In the genomic region with DNA sequence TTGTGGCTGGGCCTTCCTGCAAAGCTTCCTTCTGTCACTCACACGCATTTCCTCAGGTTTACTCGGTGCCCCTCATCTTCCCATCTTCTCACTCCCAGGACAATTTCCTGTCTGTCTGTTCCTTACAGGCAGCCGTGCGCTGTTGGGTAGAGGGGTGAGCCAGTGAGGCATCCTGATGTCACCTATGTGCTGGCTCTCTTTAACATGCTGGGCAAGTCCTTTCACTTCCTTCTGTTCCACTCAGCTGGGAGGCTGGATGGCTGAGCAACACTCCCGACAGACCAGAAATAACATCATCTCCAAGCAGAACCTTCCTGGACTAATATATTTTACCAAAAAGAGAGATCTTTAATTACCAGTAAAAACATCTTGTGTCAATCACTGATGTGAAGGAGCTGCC, we compare ENCODE assay signal across 28 cellular contexts.
"Had no signal": no experiment of that assay in that cellular context is flagged by ENCODE, and none has a peak within 500 bp of the region (broad histone marks: within the 10 kb centered on the region; RNA-seq: fewer than 3 reads in every experiment).

No MANE protein-coding gene starts in this region.

- H3K27ac ChIP-seq: breast epithelium, colonic mucosa, heart left ventricle, parathyroid adenoma, psoas muscle, stomach, thyroid gland, upper lobe of left lung, vagina had no signal

- H3K79me2 ChIP-seq: parathyroid adenoma had no signal

- DNase-seq: activated B cell treated with CpG ODN at 0.5 μM for 24 hours; activated CD4-positive, alpha-beta T cell treated with anti-CD3 and anti-CD28 coated beads, Interleukin-2, amount 50 U/mL, for 1 hour; activated CD8-positive, alpha-beta T cell treated with anti-CD3 and anti-CD28 coated beads for 36 hours; activated naive CD8-positive, alpha-beta T cell treated with anti-CD3 and anti-CD28 coated beads, Interleukin-2, amount 50 U/mL, for 24 hours; activated T-cell treated with anti-CD3 and anti-CD28 coated beads, Interleukin-2, amount 50 U/mL, for 4 hours; amygdala; colonic mucosa; effector CD8-positive, alpha-beta T cell; erythroblast; heart left ventricle; hypothalamus; immature natural killer cell; kidney; midbrain; naive thymus-derived CD4-positive, alpha-beta T cell; nucleus accumbens; psoas muscle; stimulated activated CD4-positive, alpha-beta T cell treated with anti-CD3 and anti-CD28 coated beads, Interleukin-1b, Interleukin-23, amount 100 ng/mL, for 48 hours; stimulated activated CD4-positive, alpha-beta T cell treated with anti-CD3 and anti-CD28 coated beads, Interleukin-4, amount 100 ng/mL, for 4 hours; stimulated activated CD8-positive, alpha-beta memory T cell treated with anti-CD3 and anti-CD28 coated beads, Interleukin-4, amount 100 ng/mL, for 48 hours; stomach; T-helper 2 cell; thyroid gland; upper lobe of left lung had no signal

- H2AFZ ChIP-seq: parathyroid adenoma had no signal

- H3K4me1 ChIP-seq: breast epithelium, colonic mucosa, heart left ventricle, parathyroid adenoma, psoas muscle, stomach, thyroid gland, upper lobe of left lung, vagina had no signal

- H3K36me3 ChIP-seq: breast epithelium, colonic mucosa, heart left ventricle, stomach, thyroid gland, upper lobe of left lung, vagina had no signal

- ATAC-seq: activated CD8-positive, alpha-beta T cell treated with anti-CD3 and anti-CD28 coated beads for 36 hours; activated naive CD8-positive, alpha-beta T cell treated with anti-CD3 and anti-CD28 coated beads, Interleukin-2, amount 50 U/mL, for 24 hours; activated T-cell treated with anti-CD3 and anti-CD28 coated beads, Interleukin-2, amount 50 U/mL, for 4 hours; naive thymus-derived CD4-positive, alpha-beta T cell; psoas muscle had no signal

- H3K4me3 ChIP-seq: breast epithelium, colonic mucosa, heart left ventricle, psoas muscle, smooth muscle cell, stomach, thyroid gland, upper lobe of left lung, vagina had no signal

- H3K9me3 ChIP-seq: breast epithelium, colonic mucosa, heart left ventricle, psoas muscle, stomach, thyroid gland, upper lobe of left lung, vagina had no signal

- H3K4me2 ChIP-seq: smooth muscle cell had no signal

- H3K27me3 ChIP-seq: breast epithelium, colonic mucosa, stomach, thyroid gland, upper lobe of left lung, vagina had no signal

- H3K9ac ChIP-seq: parathyroid adenoma had no signal
